In genomic region chr11:43944761-43945311, GRCh38 we compare ENCODE assay signal across 8 cellular contexts. TPM values are rescaled to one million over a fixed set of nuclear protein-coding genes. Genes with fewer than 3 reads are reported as not detected.
A peak's percentile ranks its signal among the peaks of the same experiment; 100 is the strongest.
DNase-seq lines count a peak whose midpoint lies in the region; ATAC-seq and TF ChIP-seq lines count a peak whose summit lies in the region.

No MANE protein-coding gene starts in this region.

- peaks cover 2% of the 10 kb centered on the region for H3K79me1 ChIP-seq in trophoblast cell (ENCODE audit: low read length)

- no peak overlapping the region for H2AFZ ChIP-seq in trophoblast cell (ENCODE audit: insufficient read depth, low read length, poor library complexity)

- H3K27me3 ChIP-seq in CD8-positive, alpha-beta T cell (ENCODE audit: insufficient read depth, low read length): peaks cover 23% of the 10 kb centered on the region
- peaks cover 32% of the 10 kb centered on the region for H3K27me3 ChIP-seq in trophoblast cell (ENCODE audit: insufficient read depth, low read length)

- H2BK5ac ChIP-seq in trophoblast cell (ENCODE audit: low read depth, low read length, poor library complexity): no peak overlapping the region

- no peak overlapping the region for H3K4ac ChIP-seq in trophoblast cell (ENCODE audit: low read depth, low read length)

- H3K23ac ChIP-seq in trophoblast cell (ENCODE audit: low read length): no peak overlapping the region

- H3K79me2 ChIP-seq in trophoblast cell (ENCODE audit: control insufficient read depth, insufficient read depth, low read length, poor library complexity): no peaks in the 10 kb centered on the region

- H3K36me3 ChIP-seq in CD8-positive, alpha-beta T cell (ENCODE audit: insufficient read depth, low read length): no peaks in the 10 kb centered on the region
- no peaks in the 10 kb centered on the region for H3K36me3 ChIP-seq in trophoblast cell (ENCODE audit: control insufficient read depth in 1 of 2, insufficient read depth in 2 of 2, low read length in 2 of 2)

- H3K4me1 Mint-ChIP-seq in CD8-positive, alpha-beta T cell (ENCODE audit: low read depth): peaks cover 16% of the 10 kb centered on the region
- H3K4me1 Mint-ChIP-seq in HFFc6 (ENCODE audit: low read depth): peaks cover 24% of the 10 kb centered on the region

- H3K14ac ChIP-seq in trophoblast cell (ENCODE audit: low read length): no peak overlapping the region

- peak; percentile 23 for TF ChIP-seq CTCF in CD8-positive, alpha-beta T cell (IDR thresholded peaks at IDR 0.05)
- TF ChIP-seq CTCF in HFFc6 (IDR thresholded peaks at IDR 0.05) (peak; percentile 95), RWPE1 (conservative IDR thresholded peaks at IDR 0.05; ENCODE audit: low read depth) (peak; percentile 74)

- no peak overlapping the region for H3K4me3 ChIP-seq in CD8-positive, alpha-beta T cell (ENCODE audit: low read depth, low read length)
- H3K4me3 ChIP-seq in trophoblast cell (ENCODE audit: low read depth, low read length): no peak overlapping the region

- H3K9me3 ChIP-seq in CD8-positive, alpha-beta T cell (ENCODE audit: low read length): no peaks in the 10 kb centered on the region
- peaks cover 2% of the 10 kb centered on the region for H3K9me3 ChIP-seq in trophoblast cell (ENCODE audit: insufficient read depth, low read depth, low read length)

- no peak overlapping the region for H2BK12ac ChIP-seq in trophoblast cell (ENCODE audit: low read length)

- no peak overlapping the region for H3K27ac ChIP-seq in CD8-positive, alpha-beta T cell (ENCODE audit: low read depth, low read length)
- H3K27ac ChIP-seq in RWPE1 (no peak overlapping the region), trophoblast cell (ENCODE audit: low read depth, low read length) (no peak overlapping the region)

- no peak overlapping the region for H4K8ac ChIP-seq in trophoblast cell (ENCODE audit: low read depth, low read length)

- H3K27ac Mint-ChIP-seq in CD8-positive, alpha-beta T cell: no peak overlapping the region
- no peak overlapping the region for H3K27ac Mint-ChIP-seq in HFFc6

- H4K91ac ChIP-seq in trophoblast cell (ENCODE audit: low read depth, low read length): no peak overlapping the region

- no peak overlapping the region for H3K9ac ChIP-seq in trophoblast cell (ENCODE audit: low read length)

- H3K27me3 Mint-ChIP-seq in CD8-positive, alpha-beta T cell (ENCODE audit: low read depth): peaks cover 52% of the 10 kb centered on the region
- peaks cover 33% of the 10 kb centered on the region for H3K27me3 Mint-ChIP-seq in HFFc6 (ENCODE audit: insufficient read depth)

- no peaks in the 10 kb centered on the region for H3K9me3 Mint-ChIP-seq in CD8-positive, alpha-beta T cell
- H3K9me3 Mint-ChIP-seq in HFFc6: no peaks in the 10 kb centered on the region

- intact Hi-C loops in CD8-positive, alpha-beta T cell (cut with DNase I, micrococcal nuclease): loop anchor here in 1 of 2 experiments (1.0 to 10.0 kb wide), 2 partner anchors 54 to 120 kb away; no protein-coding TSS in a partner anchor

- CTCF ChIA-PET in CD8-positive, alpha-beta T cell (lab: Charles Lee): interaction anchor here (0.6 to 1.5 kb wide), 4 partner anchors 11 to 119 kb away, joined by 3 to 4 read pairs (median 3); no protein-coding TSS in a partner anchor
- CTCF ChIA-PET in RWPE1 (lab: Yijun Ruan, JAX): interaction anchor here (0.6 to 3.7 kb wide), 11 partner anchors 11 to 531 kb away, joined by 3 to 41 read pairs (median 4); no protein-coding TSS in a partner anchor

- peak overlapping the region; percentile 96 for H3K4me2 ChIP-seq in trophoblast cell (ENCODE audit: low read length)

- peaks cover 2% of the 10 kb centered on the region for H3K36me3 Mint-ChIP-seq in CD8-positive, alpha-beta T cell
- no peaks in the 10 kb centered on the region for H3K36me3 Mint-ChIP-seq in HFFc6 (ENCODE audit: low read depth)

- peaks cover 11% of the 10 kb centered on the region for H3K4me1 ChIP-seq in CD8-positive, alpha-beta T cell (ENCODE audit: insufficient read depth, low read length)
- peaks cover 13 to 15% of the 10 kb centered on the region in 2 experiments for H3K4me1 ChIP-seq in trophoblast cell (ENCODE audit: control insufficient read depth in 1 of 2, insufficient read depth in 2 of 2, low read length in 2 of 2)

- no peak overlapping the region for H3K18ac ChIP-seq in trophoblast cell (ENCODE audit: low read length)

- H4K12ac ChIP-seq in trophoblast cell (ENCODE audit: low read depth, low read length): no peak overlapping the region

- ATAC-seq in CD8-positive, alpha-beta T cell: peak; percentile 40
- no peak for ATAC-seq in GM19455 (IDR thresholded peaks at IDR 0.05; ENCODE audit: unreplicated experiment)

- POLR2A ChIA-PET in CD8-positive, alpha-beta T cell (lab: Charles Lee): no interaction called here
- POLR2A ChIA-PET in RWPE1 (lab: Yijun Ruan, JAX; ENCODE audit: low non-redundant PET): no interaction called here

- H2BK120ac ChIP-seq in trophoblast cell (ENCODE audit: insufficient read depth, low read length, poor library complexity): no peak overlapping the region

- DNase-seq in CD8-positive, alpha-beta T cell: peak; percentile 33 to 68 (median 42)
- DNase-seq in HFFc6 (no peak), RWPE1 (ENCODE audit: low spot score) (peak; percentile 69), activated gamma-delta T cell treated with Interleukin-2 at 50 U/mL for 16 hours (peak; percentile 62), glomerular visceral epithelial cell (ENCODE audit: extremely low spot score) (peak; percentile 40), trophoblast cell (peak; percentile 24 to 67), ureter (ENCODE audit: low spot score) (peak; percentile 79)

- H3K4me3 Mint-ChIP-seq in CD8-positive, alpha-beta T cell: peak overlapping the region; percentile 63
- peak overlapping the region; percentile 24; the same call in 1 of the 2 replicates for H3K4me3 Mint-ChIP-seq in HFFc6

- H2AK5ac ChIP-seq in trophoblast cell (ENCODE audit: low read length): no peak overlapping the region

- WGBS in trophoblast cell (ENCODE audit: extremely low coverage, insufficient coverage, insufficient read length): no CpG with 5 or more reads among the region's 16 CpGs

RNA-seq across cellular contexts. Expression of gene C11orf96, which starts 2.4 kb away (rescaled TPM):
- total RNA-seq in CD8-positive, alpha-beta T cell: under 1 TPM; 0.60 to 0.86 TPM
- total RNA-seq in HFFc6 (2021; fragmentation: NEBNext Ultra II Directional; extraction: Animal tissue kit (Norgen Biotek cat#: 25700)): under 1 TPM; 0.23 to 0.37 (median 0.33) TPM
- polyA plus RNA-seq in trophoblast cell (2013): 11.5 and 12.2 TPM in 2 replicates
- 76.7 TPM for total RNA-seq in ureter

Comparison
In these comparisons a context has a peak if more than half of its experiments do, and no peak if none do; other contexts are left out.
1. CTCF ChIP-seq: peak in every context shown above with its lines; median percentile 95 in HFFc6; 74 in RWPE1; 23 in CD8-positive, alpha-beta T cell.
2. RNA of gene C11orf96, which starts 2.4 kb away (total RNA-seq): 76.7 TPM in ureter (single experiment); 0.60 to 0.86 TPM in CD8-positive, alpha-beta T cell and 0.23 to 0.37 TPM in HFFc6; every median in the first group is over 10 times any median in the second.